24 cellular contexts compared by ENCODE assay signal in the genomic region with DNA sequence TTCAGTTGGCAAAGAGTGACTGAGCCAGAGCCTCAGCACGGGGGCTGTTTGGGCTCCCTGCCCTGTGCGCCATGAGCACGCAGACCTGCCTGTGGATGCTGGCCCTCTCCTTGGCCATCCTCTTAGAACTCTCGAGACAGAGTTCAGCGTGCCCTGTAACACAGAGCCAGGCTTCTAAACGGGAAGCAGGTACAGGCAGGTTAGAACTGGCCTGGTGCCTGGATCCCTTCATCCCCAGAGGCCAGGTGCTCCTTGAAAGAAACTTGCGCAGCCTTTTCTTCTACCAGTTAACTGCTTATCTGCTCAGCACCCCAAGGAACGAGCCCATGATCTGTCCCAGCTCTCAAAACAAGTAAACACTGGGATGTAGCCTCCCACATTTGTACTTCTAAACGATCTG. TPM values are rescaled to one million over a fixed set of nuclear protein-coding genes. Genes with fewer than 3 reads are reported as not detected.
"Had no signal": no experiment of that assay in that cellular context is flagged by ENCODE, and none has a peak within 500 bp of the region (broad histone marks: within the 10 kb centered on the region; RNA-seq: fewer than 3 reads in every experiment).

No MANE protein-coding gene starts in this region.

- H3K4me1 ChIP-seq: foreskin keratinocyte, pancreas, psoas muscle, right lobe of liver had no signal

- H3K27me3 ChIP-seq: foreskin keratinocyte, hepatocyte, pancreas, right lobe of liver, stomach had no signal

- H3K27me3 Mint-ChIP-seq: natural killer cell treated with Interleukin-12 subunit alpha and Interleukin-12 subunit beta and Interleukin-15 and Interleukin-18, amount 100 ng/mL, for 72 hours had no signal

- DNase-seq: effector memory CD4-positive, alpha-beta T cell; left colon; left ventricle myocardium superior; mesenchymal stem cell; midbrain; occipital lobe; retina; right lobe of liver; stimulated activated CD4-positive, alpha-beta T cell treated with anti-CD3 and anti-CD28 coated beads, Interleukin-2, amount 100 ng/mL, for 24 hours; stimulated activated CD4-positive, alpha-beta T cell treated with anti-CD3 and anti-CD28 coated beads, Interleukin-4, amount 100 ng/mL, for 4 hours; stimulated activated naive CD4-positive, alpha-beta T cell; stomach; substantia nigra; trophoblast cell had no signal

- H3K27ac ChIP-seq: epithelial cell of prostate, foreskin keratinocyte, hepatocyte, pancreas, psoas muscle, right lobe of liver, stomach, thoracic aorta had no signal

- H3K4me3 Mint-ChIP-seq: natural killer cell treated with Interleukin-12 subunit alpha and Interleukin-12 subunit beta and Interleukin-15 and Interleukin-18, amount 100 ng/mL, for 72 hours had no signal

- H3K9me3 ChIP-seq: pancreas, psoas muscle, right lobe of liver, stomach, thoracic aorta had no signal

- H3K4me3 ChIP-seq: hepatocyte, lung, pancreas, psoas muscle, right lobe of liver, stomach, thoracic aorta had no signal

- H3K36me3 Mint-ChIP-seq: natural killer cell treated with Interleukin-12 subunit alpha and Interleukin-12 subunit beta and Interleukin-15 and Interleukin-18, amount 100 ng/mL, for 72 hours had no signal

- H3K9me3 Mint-ChIP-seq: natural killer cell treated with Interleukin-12 subunit alpha and Interleukin-12 subunit beta and Interleukin-15 and Interleukin-18, amount 100 ng/mL, for 72 hours had no signal

- ATAC-seq: foreskin keratinocyte; left colon; left ventricle myocardium superior; natural killer cell treated with Interleukin-12 subunit alpha and Interleukin-12 subunit beta and Interleukin-15 and Interleukin-18, amount 100 ng/mL, for 72 hours; pancreas; psoas muscle; right lobe of liver had no signal

- H3K36me3 ChIP-seq: pancreas, thoracic aorta had no signal

- H3K27ac Mint-ChIP-seq: natural killer cell treated with Interleukin-12 subunit alpha and Interleukin-12 subunit beta and Interleukin-15 and Interleukin-18, amount 100 ng/mL, for 72 hours had no signal

- FAIRE-seq: endometrium, pancreas, urothelium cell line had no signal

RNA-seq across cellular contexts. Expression of a gene that starts 35.0 kb away (rescaled TPM):
- total RNA-seq: left colon; natural killer cell treated with Interleukin-12 subunit alpha and Interleukin-12 subunit beta and Interleukin-15 and Interleukin-18, amount 100 ng/mL, for 72 hours had no signal
- polyA plus RNA-seq: foreskin keratinocyte, stomach had no signal
